19 cellular contexts compared by ENCODE assay signal in genomic region chr2:232878855-232879617, GRCh38. TPM values are rescaled to one million over a fixed set of nuclear protein-coding genes. Genes with fewer than 3 reads are reported as not detected.
DNase-seq lines count a peak whose midpoint lies in the region; ATAC-seq and TF ChIP-seq lines count a peak whose summit lies in the region.
"Had no signal": no experiment of that assay in that cellular context is flagged by ENCODE, and none has a peak within 500 bp of the region (broad histone marks: within the 10 kb centered on the region; RNA-seq: fewer than 3 reads in every experiment).

No MANE protein-coding gene starts in this region.

- no peak for ATAC-seq in left cardiac atrium
- ATAC-seq in upper lobe of right lung, result no peak
- ATAC-seq: CD8-positive, alpha-beta T cell; Panc1 had no signal

- no peaks in the 10 kb centered on the region for H3K9me3 ChIP-seq in left ventricle myocardium inferior (replicated peaks)
- no peaks in the 10 kb centered on the region for H3K9me3 ChIP-seq in upper lobe of right lung

- peaks cover 2% of the 10 kb centered on the region for H3K4me1 Mint-ChIP-seq in activated T-helper 2 cell treated with anti-CD3 and anti-CD28 coated beads, Interferon-gamma antibody, Interleukin-2, Interleukin-4, amounts not matched to agents 10 μg/mL and 5 μg/mL and 100 μg/mL, durations not matched to agents 14 hours and 24 hours and 36 hours (ENCODE audit: low read depth)

- intact Hi-C loops in left ventricle myocardium inferior (cut with micrococcal nuclease), result no loop called here
- intact Hi-C loops in left cardiac atrium (cut with DNase I), result loop anchor here in 1 of 2 donors (10.0 kb wide), 1 partner anchor 176 kb away; no protein-coding TSS in a partner anchor
- intact Hi-C loops in upper lobe of right lung (cut with DNase I), result no loop called here
- intact Hi-C loops in activated T-helper 2 cell treated with anti-CD3 and anti-CD28 coated beads, Interferon-gamma antibody, Interleukin-2, Interleukin-4, amounts not matched to agents 10 μg/mL and 5 μg/mL and 100 μg/mL, durations not matched to agents 14 hours and 24 hours and 36 hours (cut with micrococcal nuclease), result no loop called here

- no peak for TF ChIP-seq CTCF in left ventricle myocardium inferior (IDR thresholded peaks at IDR 0.05; ENCODE audit: borderline replicate concordance)
- no peak for TF ChIP-seq CTCF in upper lobe of right lung (IDR thresholded peaks at IDR 0.05)

- H3K4me1 ChIP-seq in left ventricle myocardium inferior (peaks cover 15% of the 10 kb centered on the region), upper lobe of right lung (peaks cover 4% of the 10 kb centered on the region)

- no peak overlapping the region for H3K27ac Mint-ChIP-seq in activated T-helper 2 cell treated with anti-CD3 and anti-CD28 coated beads, Interferon-gamma antibody, Interleukin-2, Interleukin-4, amounts not matched to agents 10 μg/mL and 5 μg/mL and 100 μg/mL, durations not matched to agents 14 hours and 24 hours and 36 hours
- H3K27ac Mint-ChIP-seq: CD8-positive, alpha-beta T cell had no signal

- no peaks in the 10 kb centered on the region for H3K9me3 Mint-ChIP-seq in activated T-helper 2 cell treated with anti-CD3 and anti-CD28 coated beads, Interferon-gamma antibody, Interleukin-2, Interleukin-4, amounts not matched to agents 10 μg/mL and 5 μg/mL and 100 μg/mL, durations not matched to agents 14 hours and 24 hours and 36 hours
- H3K9me3 Mint-ChIP-seq: CD8-positive, alpha-beta T cell; IgD-negative memory B cell had no signal

- DNase-seq in left ventricle myocardium inferior, result peak; percentile 10
- no peak for DNase-seq in left cardiac atrium
- peak; percentile 28 for DNase-seq in midbrain (lab: John Stamatoyannopoulos, UW)
- peak; percentile 62 for DNase-seq in upper lobe of right lung
- DNase-seq in activated CD4-positive, CD25-positive, alpha-beta regulatory T cell treated with anti-CD3 and anti-CD28 coated beads, Interleukin-2, amount 50 U/mL, for 72 hours, result no peak
- DNase-seq in AG08395 (ENCODE audit: low spot score), result no peak
- DNase-seq in activated T-helper 2 cell treated with anti-CD3 and anti-CD28 coated beads, Interferon-gamma antibody, Interleukin-2, Interleukin-4, amounts not matched to agents 10 μg/mL and 5 μg/mL and 100 μg/mL, durations not matched to agents 14 hours and 24 hours and 36 hours (ENCODE audit: low spot score), result no peak
- DNase-seq: ACHN; CD8-positive, alpha-beta T cell; DND-41; GF-D8; NCI-H1417; NCI-H2029; NCI-H2171 treated with DMSO at 0.1 percent for 48 hours; NCI-H774; SIG-M5 had no signal

- H3K4me3 ChIP-seq in left ventricle myocardium inferior, result no peak overlapping the region
- H3K4me3 ChIP-seq in upper lobe of right lung, result no peak overlapping the region

- H3K36me3 ChIP-seq in left ventricle myocardium inferior (no peaks in the 10 kb centered on the region), upper lobe of right lung (no peaks in the 10 kb centered on the region)

- H3K27me3 ChIP-seq in left ventricle myocardium inferior (ENCODE audit: low read depth) (peaks cover 44% of the 10 kb centered on the region), upper lobe of right lung (peaks cover 30% of the 10 kb centered on the region)

- no peak overlapping the region for H3K4me3 Mint-ChIP-seq in activated T-helper 2 cell treated with anti-CD3 and anti-CD28 coated beads, Interferon-gamma antibody, Interleukin-2, Interleukin-4, amounts not matched to agents 10 μg/mL and 5 μg/mL and 100 μg/mL, durations not matched to agents 14 hours and 24 hours and 36 hours (ENCODE audit: low read depth)
- H3K4me3 Mint-ChIP-seq: CD8-positive, alpha-beta T cell had no signal

- H3K27ac ChIP-seq in left ventricle myocardium inferior (replicated peaks), result no peak overlapping the region
- peak overlapping the region; percentile 72 for H3K27ac ChIP-seq in angular gyrus (ENCODE audit: low read depth, low read length)
- no peak overlapping the region for H3K27ac ChIP-seq in upper lobe of right lung

- no peaks in the 10 kb centered on the region for H3K36me3 Mint-ChIP-seq in activated T-helper 2 cell treated with anti-CD3 and anti-CD28 coated beads, Interferon-gamma antibody, Interleukin-2, Interleukin-4, amounts not matched to agents 10 μg/mL and 5 μg/mL and 100 μg/mL, durations not matched to agents 14 hours and 24 hours and 36 hours (ENCODE audit: low read depth)
- H3K36me3 Mint-ChIP-seq: CD8-positive, alpha-beta T cell; IgD-negative memory B cell had no signal

- H3K27me3 Mint-ChIP-seq in activated T-helper 2 cell treated with anti-CD3 and anti-CD28 coated beads, Interferon-gamma antibody, Interleukin-2, Interleukin-4, amounts not matched to agents 10 μg/mL and 5 μg/mL and 100 μg/mL, durations not matched to agents 14 hours and 24 hours and 36 hours (ENCODE audit: low read depth), result peaks cover 7% of the 10 kb centered on the region

RNA-seq across cellular contexts. Expression of gene SNORC, which starts 9.0 kb away (rescaled TPM):
- total RNA-seq in left ventricle myocardium inferior (1.0 TPM), left cardiac atrium (1 to 10 TPM in 1 of 2 donors, under 1 TPM in 1; 0.77 to 1.2 TPM), upper lobe of right lung (0.96 TPM)
- total RNA-seq in activated T-helper 2 cell treated with anti-CD3 and anti-CD28 coated beads, Interferon-gamma antibody, Interleukin-2, Interleukin-4, amounts not matched to agents 10 μg/mL and 5 μg/mL and 100 μg/mL, durations not matched to agents 14 hours and 24 hours and 36 hours, result 1.9 and 3.2 TPM in 2 replicates

Comparison
In these comparisons a context has a peak if more than half of its experiments do, and no peak if none do; other contexts are left out.
1. DNase-seq: peak in left ventricle myocardium inferior (single experiment), midbrain (single experiment) and upper lobe of right lung (single experiment); none in left cardiac atrium (single experiment), activated CD4-positive, CD25-positive, alpha-beta regulatory T cell treated with anti-CD3 and anti-CD28 coated beads, Interleukin-2, amount 50 U/mL, for 72 hours (single experiment), AG08395 (single experiment) and activated T-helper 2 cell treated with anti-CD3 and anti-CD28 coated beads, Interferon-gamma antibody, Interleukin-2, Interleukin-4, amounts not matched to agents 10 μg/mL and 5 μg/mL and 100 μg/mL, durations not matched to agents 14 hours and 24 hours and 36 hours (single experiment).